In genomic region chr2:10141736-10142639, GRCh38 we compare ENCODE assay signal across 8 cellular contexts. TPM values are rescaled to one million over a fixed set of nuclear protein-coding genes. Genes with fewer than 3 reads are reported as not detected.
DNase-seq lines count a peak whose midpoint lies in the region; ATAC-seq and TF ChIP-seq lines count a peak whose summit lies in the region.

No MANE protein-coding gene starts in this region.

- peak overlapping the region in 9 of 10 donors; percentile 52 to 80 (median 73) for H3K4me3 Mint-ChIP-seq in naive thymus-derived CD4-positive, alpha-beta T cell

- peak overlapping the region; percentile 23; the same call in 1 of the 2 replicates for H3K27ac ChIP-seq in RWPE1
- no peak overlapping the region for H3K27ac ChIP-seq in naive thymus-derived CD4-positive, alpha-beta T cell (ENCODE audit: low read depth, low read length)

- H3K9me3 ChIP-seq in naive thymus-derived CD4-positive, alpha-beta T cell (ENCODE audit: control insufficient read depth in 2 of 3, low read length in 3 of 3) = no peaks in the 10 kb centered on the region

- no peaks in the 10 kb centered on the region for H3K9me3 Mint-ChIP-seq in naive thymus-derived CD4-positive, alpha-beta T cell

- ATAC-seq in naive thymus-derived CD4-positive, alpha-beta T cell = peak; percentile 64
- no peak for ATAC-seq in HG03439 (IDR thresholded peaks at IDR 0.05; ENCODE audit: unreplicated experiment)
- ATAC-seq in GM18511 (IDR thresholded peaks at IDR 0.05; ENCODE audit: unreplicated experiment) = no peak

- CTCF ChIA-PET in RWPE1 (lab: Yijun Ruan, JAX) = interaction anchor here (0.6 to 1.6 kb wide), 5 partner anchors 11 to 271 kb away, joined by 3 to 8 read pairs (median 4); no protein-coding TSS in a partner anchor
- CTCF ChIA-PET in naive thymus-derived CD4-positive, alpha-beta T cell (lab: Charles Lee) = interaction anchor here (0.6 to 5.1 kb wide), 5 partner anchors 9 to 293 kb away, joined by 3 to 23 read pairs (median 4); no protein-coding TSS in a partner anchor

- no peak overlapping the region for H3K4me3 ChIP-seq in naive thymus-derived CD4-positive, alpha-beta T cell (ENCODE audit: low read length)

- DNase-seq in DMS53 (lab: John Stamatoyannopoulos, UW) = peak; percentile 62
- DNase-seq in DMS53 treated with DMSO at 0.1 percent for 48 hours (lab: John Stamatoyannopoulos, UW; ENCODE audit: unreplicated experiment) = no peak
- DNase-seq in RWPE1 (ENCODE audit: low spot score) = no peak
- peak; percentile 31 for DNase-seq in cerebellar cortex (ENCODE audit: low spot score)
- DNase-seq in naive thymus-derived CD4-positive, alpha-beta T cell = peak in 6 of 9 donors; percentile 32 to 63 (median 55)
- DNase-seq in kidney glomerular epithelial cell (lab: John Stamatoyannopoulos, UW) = no peak

- peak; percentile 51 for TF ChIP-seq CTCF in RWPE1 (conservative IDR thresholded peaks at IDR 0.05; ENCODE audit: low read depth)

- intact Hi-C loops in naive thymus-derived CD4-positive, alpha-beta T cell (cut with micrococcal nuclease) = loop anchor here (1.0 to 10.0 kb wide), 4 partner anchors 18 to 267 kb away; no protein-coding TSS in a partner anchor

- peak overlapping the region in 7 of 9 donors; percentile 56 to 84 (median 71) for H3K27ac Mint-ChIP-seq in naive thymus-derived CD4-positive, alpha-beta T cell

- H3K4me1 ChIP-seq in naive thymus-derived CD4-positive, alpha-beta T cell (ENCODE audit: control insufficient read depth in 2 of 2, insufficient read depth in 2 of 2, low read length in 2 of 2) = peaks cover 0 to 18% of the 10 kb centered on the region in 2 donors

- H3K27me3 Mint-ChIP-seq in naive thymus-derived CD4-positive, alpha-beta T cell = no peaks in the 10 kb centered on the region

- POLR2A ChIA-PET in RWPE1 (lab: Yijun Ruan, JAX; ENCODE audit: low non-redundant PET) = no interaction called here
- POLR2A ChIA-PET in naive thymus-derived CD4-positive, alpha-beta T cell (lab: Charles Lee) = interaction anchor here (0.7 kb wide), 1 partner anchor 1325 kb away, joined by 8 read pairs; no protein-coding TSS in a partner anchor

- no peaks in the 10 kb centered on the region for H3K27me3 ChIP-seq in naive thymus-derived CD4-positive, alpha-beta T cell (ENCODE audit: control insufficient read depth in 2 of 2, insufficient read depth in 2 of 2, low read length in 2 of 2)

- peaks cover 0 to 20% (median 0%) of the 10 kb centered on the region in 5 donors for H3K36me3 Mint-ChIP-seq in naive thymus-derived CD4-positive, alpha-beta T cell

- H3K4me1 Mint-ChIP-seq in naive thymus-derived CD4-positive, alpha-beta T cell = peaks cover 17 to 43% (median 31%) of the 10 kb centered on the region in 7 donors

- H3K36me3 ChIP-seq in naive thymus-derived CD4-positive, alpha-beta T cell (ENCODE audit: control insufficient read depth in 2 of 3, insufficient read depth in 3 of 3, low read length in 3 of 3) = no peaks in the 10 kb centered on the region

RNA-seq across cellular contexts. Expression of gene RRM2, which starts 19.4 kb away (rescaled TPM):
- total RNA-seq in naive thymus-derived CD4-positive, alpha-beta T cell = 100 to 1,000 TPM in 1 of 5 experiments, 1 to 10 TPM in 1, under 1 TPM in 3; 0.13 to 330 (median 0.51) TPM
- not detected for polyA plus RNA-seq in naive thymus-derived CD4-positive, alpha-beta T cell

Comparison
In these comparisons a context has a peak if more than half of its experiments do, and no peak if none do; other contexts are left out.
1. DNase-seq: peak in DMS53 (single experiment), cerebellar cortex (single experiment) and naive thymus-derived CD4-positive, alpha-beta T cell (6 of 9); none in DMS53 treated with DMSO at 0.1 percent for 48 hours (single experiment), RWPE1 (single experiment) and kidney glomerular epithelial cell (single experiment).